Comparison of ENCODE assay signal across 24 cellular contexts in the genomic region with DNA sequence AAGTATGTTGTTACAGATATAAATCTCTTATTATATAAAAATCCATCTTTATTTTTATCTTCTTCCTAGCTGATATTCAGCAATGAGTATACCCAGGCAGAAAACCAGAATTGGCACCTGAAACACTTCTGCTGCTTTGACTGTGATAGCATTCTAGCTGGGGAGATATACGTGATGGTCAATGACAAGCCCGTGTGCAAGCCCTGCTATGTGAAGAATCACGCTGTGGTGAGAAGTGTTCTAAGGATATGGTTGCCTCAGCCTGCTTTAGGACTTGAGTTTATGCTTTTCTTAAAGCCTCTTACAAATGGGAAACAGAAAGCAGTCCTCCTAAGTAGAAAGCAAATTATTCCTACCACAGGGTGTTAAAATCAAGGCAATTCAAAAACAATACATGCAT. TPM values are rescaled to one million over a fixed set of nuclear protein-coding genes. Genes with fewer than 3 reads are reported as not detected.
DNase-seq lines count a peak whose midpoint lies in the region; ATAC-seq, FAIRE-seq and TF ChIP-seq lines count a peak whose summit lies in the region.
"Had no signal": no experiment of that assay in that cellular context is flagged by ENCODE, and none has a peak within 500 bp of the region (broad histone marks: within the 10 kb centered on the region; RNA-seq: fewer than 3 reads in every experiment).

No MANE protein-coding gene starts in this region.

- intact Hi-C loops in CD4-positive, alpha-beta T cell (cut with DNase I, micrococcal nuclease), result no loop called here

- DNase-seq in activated naive CD8-positive, alpha-beta T cell treated with anti-CD3 and anti-CD28 coated beads, Interleukin-2, amount 50 U/mL, for 24 hours, result no peak
- no peak for DNase-seq in CD4-positive, alpha-beta T cell
- no peak for DNase-seq in immature natural killer cell
- DNase-seq in DMS53 treated with DMSO at 0.1 percent for 48 hours (lab: John Stamatoyannopoulos, UW; ENCODE audit: unreplicated experiment), result no peak
- no peak for DNase-seq in GM12891 (ENCODE audit: insufficient read length, low spot score)
- no peak for DNase-seq in COLO829 (ENCODE audit: low spot score)
- DNase-seq: 8988T, COR-L47, DMS 273 treated with DMSO at 0.1 percent for 48 hours, DMS79 treated with DMSO at 0.1 percent for 48 hours, GF-D8, NCI-H1048, NCI-H1417 treated with DMSO at 0.1 percent for 48 hours, NCI-H1694 treated with DMSO at 0.1 percent for 48 hours, NCI-H2081, NCI-H2227 treated with DMSO at 0.1 percent for 48 hours, NCI-H526 treated with DMSO at 0.1 percent for 48 hours, SHP77 treated with DMSO at 0.1 percent for 48 hours had no signal

- H3K9ac ChIP-seq in HUES64 (ENCODE audit: low read depth, low read length), result no peak overlapping the region
- H3K9ac ChIP-seq: KMS-11 had no signal

- POLR2A ChIA-PET in CD4-positive, alpha-beta T cell (lab: Charles Lee), result no interaction called here

- peak overlapping the region; percentile 19 for H3K27ac Mint-ChIP-seq in activated naive CD8-positive, alpha-beta T cell
- H3K27ac Mint-ChIP-seq in activated naive CD8-positive, alpha-beta T cell treated with anti-CD3 and anti-CD28 coated beads, Interleukin-2, amount 50 U/mL, for 24 hours, result no peak overlapping the region
- H3K27ac Mint-ChIP-seq in CD4-positive, alpha-beta T cell, result peak overlapping the region; percentile 6
- peak overlapping the region in 4 of 6 donors; percentile 28 to 69 (median 50) for H3K27ac Mint-ChIP-seq in immature natural killer cell

- H3K36me3 ChIP-seq in HUES64 (ENCODE audit: insufficient read depth, low read length), result peaks cover 23% of the 10 kb centered on the region

- no peak overlapping the region for H3K4me3 ChIP-seq in HUES64 (ENCODE audit: low read length)

- 89% methylated on average over 3 of the region's 3 CpGs for WGBS in HUES64

- no peaks in the 10 kb centered on the region for H3K9me3 ChIP-seq in CD4-positive, alpha-beta T cell (ENCODE audit: control insufficient read depth, low read length)
- H3K9me3 ChIP-seq in HUES64 (ENCODE audit: insufficient read depth, low read depth, low read length), result no peaks in the 10 kb centered on the region

- FAIRE-seq in GM12891 (lab: Jason Lieb, UNC), result no peak
- FAIRE-seq: GM12892, GM19239 had no signal

- ATAC-seq in activated naive CD8-positive, alpha-beta T cell treated with anti-CD3 and anti-CD28 coated beads, Interleukin-2, amount 50 U/mL, for 24 hours, result no peak
- no peak for ATAC-seq in CD4-positive, alpha-beta T cell (ENCODE audit: poor library complexity)

- H3K27me3 Mint-ChIP-seq in activated naive CD8-positive, alpha-beta T cell, result no peaks in the 10 kb centered on the region
- H3K27me3 Mint-ChIP-seq in activated naive CD8-positive, alpha-beta T cell treated with anti-CD3 and anti-CD28 coated beads, Interleukin-2, amount 50 U/mL, for 24 hours, result no peaks in the 10 kb centered on the region
- no peaks in the 10 kb centered on the region for H3K27me3 Mint-ChIP-seq in CD4-positive, alpha-beta T cell
- H3K27me3 Mint-ChIP-seq in immature natural killer cell (ENCODE audit: low read depth in 3 of 3), result peaks cover 0 to 7% (median 4%) of the 10 kb centered on the region in 3 donors

- H3K4me3 Mint-ChIP-seq in activated naive CD8-positive, alpha-beta T cell, result no peak overlapping the region
- H3K4me3 Mint-ChIP-seq in activated naive CD8-positive, alpha-beta T cell treated with anti-CD3 and anti-CD28 coated beads, Interleukin-2, amount 50 U/mL, for 24 hours, result no peak overlapping the region
- H3K4me3 Mint-ChIP-seq in CD4-positive, alpha-beta T cell, result no peak overlapping the region
- H3K4me3 Mint-ChIP-seq in immature natural killer cell, result no peak overlapping the region

- CTCF ChIA-PET in CD4-positive, alpha-beta T cell (lab: Charles Lee), result no interaction called here

- no peak for TF ChIP-seq CTCF in CD4-positive, alpha-beta T cell (IDR thresholded peaks at IDR 0.05)

- H3K4me1 ChIP-seq in HUES64 (ENCODE audit: insufficient read depth, low read length), result peaks cover 15% of the 10 kb centered on the region

- no peaks in the 10 kb centered on the region for H3K27me3 ChIP-seq in CD4-positive, alpha-beta T cell (ENCODE audit: control insufficient read depth, insufficient read depth, low read length)
- no peaks in the 10 kb centered on the region for H3K27me3 ChIP-seq in HUES64 (ENCODE audit: insufficient read depth, low read length)

- peaks cover 6% of the 10 kb centered on the region for H3K36me3 Mint-ChIP-seq in activated naive CD8-positive, alpha-beta T cell
- peaks cover 38% of the 10 kb centered on the region for H3K36me3 Mint-ChIP-seq in activated naive CD8-positive, alpha-beta T cell treated with anti-CD3 and anti-CD28 coated beads, Interleukin-2, amount 50 U/mL, for 24 hours (ENCODE audit: low read depth)
- H3K36me3 Mint-ChIP-seq in CD4-positive, alpha-beta T cell (ENCODE audit: low read depth), result peaks cover 95% of the 10 kb centered on the region
- peaks cover 7 to 56% (median 36%) of the 10 kb centered on the region in 3 donors for H3K36me3 Mint-ChIP-seq in immature natural killer cell

- H3K4me1 Mint-ChIP-seq in activated naive CD8-positive, alpha-beta T cell (ENCODE audit: low read depth), result peaks cover 19% of the 10 kb centered on the region
- peaks cover 8% of the 10 kb centered on the region for H3K4me1 Mint-ChIP-seq in activated naive CD8-positive, alpha-beta T cell treated with anti-CD3 and anti-CD28 coated beads, Interleukin-2, amount 50 U/mL, for 24 hours
- H3K4me1 Mint-ChIP-seq in CD4-positive, alpha-beta T cell (ENCODE audit: low read depth), result peaks cover 44% of the 10 kb centered on the region
- H3K4me1 Mint-ChIP-seq in immature natural killer cell, result peaks cover 40 to 75% of the 10 kb centered on the region in 2 donors

- no peak for TF ChIP-seq POLR2A in GM12891 (IDR thresholded peaks at IDR 0.05; ENCODE audit: low read depth, low read length)

- H3K9me3 Mint-ChIP-seq in activated naive CD8-positive, alpha-beta T cell (ENCODE audit: low read depth), result no peaks in the 10 kb centered on the region
- H3K9me3 Mint-ChIP-seq in activated naive CD8-positive, alpha-beta T cell treated with anti-CD3 and anti-CD28 coated beads, Interleukin-2, amount 50 U/mL, for 24 hours, result no peaks in the 10 kb centered on the region
- H3K9me3 Mint-ChIP-seq in CD4-positive, alpha-beta T cell, result no peaks in the 10 kb centered on the region
- no peaks in the 10 kb centered on the region for H3K9me3 Mint-ChIP-seq in immature natural killer cell

- no peak overlapping the region for H3K27ac ChIP-seq in CD4-positive, alpha-beta T cell (ENCODE audit: low read depth, low read length)
- H3K27ac ChIP-seq in HUES64 (ENCODE audit: low read depth, low read length), result peak overlapping the region; percentile 44; the same call in 1 of the 2 replicates
- H3K27ac ChIP-seq: KMS-11, RWPE1 had no signal

TF ChIP-seq in GM12891, 5 proteins besides CTCF, POLR2A, EP300 and RAD21:
- no peak for TF ChIP-seq SPI1 (IDR thresholded peaks at IDR 0.05; ENCODE audit: low read depth, low read length)

RNA-seq across cellular contexts. Expression of a gene that starts 41.9 kb away (rescaled TPM):
- 100 to 1,000 TPM; 114 to 120 TPM for total RNA-seq in CD4-positive, alpha-beta T cell
- 20.9 TPM for polyA plus RNA-seq in HUES64 (2013, experiment 1 of 2)
- 25.6 TPM for polyA plus RNA-seq in HUES64 (2013, experiment 2 of 2)
- 100 to 1,000 TPM; 235 to 402 (median 325) TPM for polyA plus RNA-seq in immature natural killer cell
- polyA plus RNA-seq in GM12891 (2012; ENCODE audit: low read depth, missing spikeins), result 28.3 TPM
